ENCODE assay signal across 2 cellular contexts in genomic region chr11:46858920-46859531, GRCh38.
TF ChIP-seq lines count a peak whose summit lies in the region.

No MANE protein-coding gene starts in this region.

TF ChIP-seq in K562, 482 proteins besides CTCF, POLR2A, EP300 and RAD21:
- TF ChIP-seq HDAC3 (IDR thresholded peaks at IDR 0.05; ENCODE audit: borderline replicate concordance, partially characterized antibody) = no peak
- 0 out of 2 replicates have a peak, but pooled peaks have one; percentile 9 for TF ChIP-seq ARID1B (IDR thresholded peaks at IDR 0.05)
- peak; percentile 23; the same call in 1 of the 2 replicates for TF ChIP-seq RNF2 (IDR thresholded peaks at IDR 0.05)
- peak; percentile 76; the same call in 1 of the 2 replicates for TF ChIP-seq SPI1 (IDR thresholded peaks at IDR 0.05; ENCODE audit: borderline replicate concordance, low read depth, low read length)
- TF ChIP-seq ZZZ3 (IDR thresholded peaks at IDR 0.05) = no peak
- TF ChIP-seq HDAC2 (IDR thresholded peaks at IDR 0.05) = no peak
- peak; percentile 42; the same call in 1 of the 2 replicates for TF ChIP-seq HMBOX1 (IDR thresholded peaks at IDR 0.05)
- peak; percentile 84 for TF ChIP-seq VEZF1 (CRISPR knock-in tag; IDR thresholded peaks at IDR 0.05)
- TF ChIP-seq CTBP1 (IDR thresholded peaks at IDR 0.05; ENCODE audit: borderline replicate concordance) = peak; percentile 15; the same call in 1 of the 2 replicates

TF ChIP-seq in SK-N-SH treated with all-trans-retinoic acid at 6 μM for 48 hours, 23 proteins besides CTCF, POLR2A, EP300 and RAD21:
- TF ChIP-seq SNAI2 (CRISPR knock-in tag; IDR thresholded peaks at IDR 0.05) = no peak
- no peak for TF ChIP-seq ISL1 (CRISPR knock-in tag; IDR thresholded peaks at IDR 0.05)
- no peak for TF ChIP-seq ESRRG (CRISPR knock-in tag; IDR thresholded peaks at IDR 0.05)
- no peak for TF ChIP-seq BACH2 (CRISPR knock-in tag; IDR thresholded peaks at IDR 0.05; ENCODE audit: borderline replicate concordance)
- no peak for TF ChIP-seq ZNF70 (CRISPR knock-in tag; IDR thresholded peaks at IDR 0.05)
